In the genomic region with DNA sequence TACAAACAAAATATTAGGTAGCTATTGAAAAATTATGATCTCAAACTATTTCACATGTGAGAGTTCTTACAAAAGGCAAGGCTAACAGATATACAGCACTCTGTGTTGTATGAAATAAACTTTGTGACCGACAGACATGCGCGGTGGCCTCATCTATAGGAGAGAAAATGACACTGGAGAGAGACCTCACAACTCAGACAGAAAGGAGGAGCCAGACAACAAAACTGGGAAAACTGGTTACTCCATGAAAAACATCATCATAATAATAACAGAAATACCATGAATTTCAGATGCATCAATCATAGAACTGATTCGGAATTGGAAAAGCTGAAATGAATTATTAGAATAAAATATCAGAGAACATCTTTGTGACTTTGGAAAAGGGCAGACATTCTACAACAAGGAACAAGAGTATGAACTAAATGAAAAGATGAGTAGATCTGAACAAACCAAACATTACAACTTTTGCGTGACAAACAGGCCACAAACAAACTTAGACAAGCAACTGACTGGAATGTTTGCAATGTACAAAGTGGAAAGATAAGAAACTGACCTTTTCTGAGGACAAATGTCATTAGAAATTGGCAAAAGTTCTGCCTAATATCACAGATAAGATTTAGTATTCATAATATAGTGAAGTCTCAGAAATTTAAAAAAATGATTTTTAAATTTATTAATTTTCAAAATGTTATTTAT, we compare ENCODE assay signal across 2 cellular contexts.
TF ChIP-seq lines count a peak whose summit lies in the region.

No MANE protein-coding gene starts in this region.

TF ChIP-seq in SK-N-SH, 30 proteins besides CTCF, POLR2A, EP300 and RAD21 (continued from another document):
- TF ChIP-seq REST (IDR thresholded peaks at IDR 0.05; ENCODE audit: low read depth, low read length) (no peak), RFX5 (IDR thresholded peaks at IDR 0.05; ENCODE audit: low read length) (no peak), FOXM1 (IDR thresholded peaks at IDR 0.05; ENCODE audit: low read depth) (no peak), GATA2 (CRISPR knock-in tag; IDR thresholded peaks at IDR 0.05) (no peak), SMC3 (IDR thresholded peaks at IDR 0.05; ENCODE audit: low read depth, low read length) (no peak), TCF12 (IDR thresholded peaks at IDR 0.05) (no peak), YY1 (IDR thresholded peaks at IDR 0.05; ENCODE audit: low read depth) (no peak), CHD2 (IDR thresholded peaks at IDR 0.05; ENCODE audit: low read length, partially characterized antibody) (no peak), JUND (IDR thresholded peaks at IDR 0.05) (no peak), POLR2AphosphoS5 (IDR thresholded peaks at IDR 0.05; ENCODE audit: low read depth, low read length) (no peak), USF2 (IDR thresholded peaks at IDR 0.05; ENCODE audit: borderline replicate concordance, low read depth, low read length) (no peak), ELF1 (IDR thresholded peaks at IDR 0.05) (no peak)
- TF ChIP-seq, protein P1, sequence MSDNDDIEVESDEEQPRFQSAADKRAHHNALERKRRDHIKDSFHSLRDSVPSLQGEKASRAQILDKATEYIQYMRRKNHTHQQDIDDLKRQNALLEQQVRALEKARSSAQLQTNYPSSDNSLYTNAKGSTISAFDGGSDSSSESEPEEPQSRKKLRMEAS (IDR thresholded peaks at IDR 0.05; ENCODE audit: low read depth): no peak
- TF ChIP-seq, protein P2, sequence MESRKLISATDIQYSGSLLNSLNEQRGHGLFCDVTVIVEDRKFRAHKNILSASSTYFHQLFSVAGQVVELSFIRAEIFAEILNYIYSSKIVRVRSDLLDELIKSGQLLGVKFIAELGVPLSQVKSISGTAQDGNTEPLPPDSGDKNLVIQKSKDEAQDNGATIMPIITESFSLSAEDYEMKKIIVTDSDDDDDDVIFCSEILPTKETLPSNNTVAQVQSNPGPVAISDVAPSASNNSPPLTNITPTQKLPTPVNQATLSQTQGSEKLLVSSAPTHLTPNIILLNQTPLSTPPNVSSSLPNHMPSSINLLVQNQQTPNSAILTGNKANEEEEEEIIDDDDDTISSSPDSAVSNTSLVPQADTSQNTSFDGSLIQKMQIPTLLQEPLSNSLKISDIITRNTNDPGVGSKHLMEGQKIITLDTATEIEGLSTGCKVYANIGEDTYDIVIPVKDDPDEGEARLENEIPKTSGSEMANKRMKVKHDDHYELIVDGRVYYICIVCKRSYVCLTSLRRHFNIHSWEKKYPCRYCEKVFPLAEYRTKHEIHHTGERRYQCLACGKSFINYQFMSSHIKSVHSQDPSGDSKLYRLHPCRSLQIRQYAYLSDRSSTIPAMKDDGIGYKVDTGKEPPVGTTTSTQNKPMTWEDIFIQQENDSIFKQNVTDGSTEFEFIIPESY (IDR thresholded peaks at IDR 0.05; ENCODE audit: borderline replicate concordance, low read depth): no peak
- TF ChIP-seq, protein P3, sequence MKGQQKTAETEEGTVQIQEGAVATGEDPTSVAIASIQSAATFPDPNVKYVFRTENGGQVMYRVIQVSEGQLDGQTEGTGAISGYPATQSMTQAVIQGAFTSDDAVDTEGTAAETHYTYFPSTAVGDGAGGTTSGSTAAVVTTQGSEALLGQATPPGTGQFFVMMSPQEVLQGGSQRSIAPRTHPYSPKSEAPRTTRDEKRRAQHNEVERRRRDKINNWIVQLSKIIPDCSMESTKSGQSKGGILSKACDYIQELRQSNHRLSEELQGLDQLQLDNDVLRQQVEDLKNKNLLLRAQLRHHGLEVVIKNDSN (IDR thresholded peaks at IDR 0.05; ENCODE audit: borderline replicate concordance, low read depth): no peak
- TF ChIP-seq, protein P4, sequence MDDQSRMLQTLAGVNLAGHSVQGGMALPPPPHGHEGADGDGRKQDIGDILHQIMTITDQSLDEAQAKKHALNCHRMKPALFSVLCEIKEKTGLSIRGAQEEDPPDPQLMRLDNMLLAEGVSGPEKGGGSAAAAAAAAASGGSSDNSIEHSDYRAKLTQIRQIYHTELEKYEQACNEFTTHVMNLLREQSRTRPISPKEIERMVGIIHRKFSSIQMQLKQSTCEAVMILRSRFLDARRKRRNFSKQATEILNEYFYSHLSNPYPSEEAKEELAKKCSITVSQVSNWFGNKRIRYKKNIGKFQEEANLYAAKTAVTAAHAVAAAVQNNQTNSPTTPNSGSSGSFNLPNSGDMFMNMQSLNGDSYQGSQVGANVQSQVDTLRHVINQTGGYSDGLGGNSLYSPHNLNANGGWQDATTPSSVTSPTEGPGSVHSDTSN (IDR thresholded peaks at IDR 0.05): no peak

TF ChIP-seq in SK-N-SH treated with all-trans-retinoic acid at 6 μM for 48 hours, 23 proteins besides CTCF, POLR2A, EP300 and RAD21 (continued from another document):
- TF ChIP-seq, protein P5, sequence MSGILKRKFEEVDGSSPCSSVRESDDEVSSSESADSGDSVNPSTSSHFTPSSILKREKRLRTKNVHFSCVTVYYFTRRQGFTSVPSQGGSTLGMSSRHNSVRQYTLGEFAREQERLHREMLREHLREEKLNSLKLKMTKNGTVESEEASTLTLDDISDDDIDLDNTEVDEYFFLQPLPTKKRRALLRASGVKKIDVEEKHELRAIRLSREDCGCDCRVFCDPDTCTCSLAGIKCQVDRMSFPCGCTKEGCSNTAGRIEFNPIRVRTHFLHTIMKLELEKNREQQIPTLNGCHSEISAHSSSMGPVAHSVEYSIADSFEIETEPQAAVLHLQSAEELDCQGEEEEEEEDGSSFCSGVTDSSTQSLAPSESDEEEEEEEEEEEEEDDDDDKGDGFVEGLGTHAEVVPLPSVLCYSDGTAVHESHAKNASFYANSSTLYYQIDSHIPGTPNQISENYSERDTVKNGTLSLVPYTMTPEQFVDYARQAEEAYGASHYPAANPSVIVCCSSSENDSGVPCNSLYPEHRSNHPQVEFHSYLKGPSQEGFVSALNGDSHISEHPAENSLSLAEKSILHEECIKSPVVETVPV (CRISPR knock-in tag; IDR thresholded peaks at IDR 0.05): no peak
- TF ChIP-seq ZC3H10 (CRISPR knock-in tag; IDR thresholded peaks at IDR 0.05) (no peak), RARB (CRISPR knock-in tag; IDR thresholded peaks at IDR 0.05) (no peak), PPARA (CRISPR knock-in tag; IDR thresholded peaks at IDR 0.05; ENCODE audit: borderline replicate concordance) (no peak), POU6F1 (CRISPR knock-in tag; IDR thresholded peaks at IDR 0.05; ENCODE audit: borderline replicate concordance, low read depth) (no peak), TOX (CRISPR knock-in tag; IDR thresholded peaks at IDR 0.05; ENCODE audit: borderline replicate concordance) (no peak), ZNF8 (CRISPR knock-in tag; IDR thresholded peaks at IDR 0.05) (no peak), BACH2 (CRISPR knock-in tag; IDR thresholded peaks at IDR 0.05; ENCODE audit: borderline replicate concordance) (no peak), PATZ1 (CRISPR knock-in tag; IDR thresholded peaks at IDR 0.05; ENCODE audit: borderline replicate concordance) (no peak), SNAI2 (CRISPR knock-in tag; IDR thresholded peaks at IDR 0.05) (no peak), CSDC2 (CRISPR knock-in tag; IDR thresholded peaks at IDR 0.05) (no peak), OSR1 (CRISPR knock-in tag; IDR thresholded peaks at IDR 0.05) (no peak)
